Comparison of ENCODE assay signal across 1 cellular context in the genomic region with DNA sequence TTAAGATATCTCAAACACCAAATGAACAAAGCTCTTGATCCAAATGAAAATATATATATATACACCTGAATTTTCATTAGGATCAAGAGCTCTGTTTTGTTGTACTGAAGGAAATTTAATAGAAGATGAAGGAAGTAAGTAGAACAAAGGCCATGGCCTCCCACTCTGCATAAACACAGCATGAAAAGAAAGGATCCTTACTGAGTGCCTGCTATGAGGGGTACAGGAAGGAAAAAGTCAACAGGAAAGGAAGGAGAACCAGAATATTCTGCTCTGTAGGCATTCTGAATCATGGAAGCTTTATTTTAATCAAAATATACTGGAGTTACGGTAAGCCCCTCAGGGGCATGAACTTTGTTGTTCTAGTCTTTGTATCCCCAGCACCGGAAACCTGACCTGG.
TF ChIP-seq lines count a peak whose summit lies in the region.

No MANE protein-coding gene starts in this region.

TF ChIP-seq in WTC11, 78 proteins besides CTCF, POLR2A, EP300 and RAD21 (continued from another document):
- no peak for TF ChIP-seq ZSCAN18 (CRISPR knock-in tag; IDR thresholded peaks at IDR 0.05)
- TF ChIP-seq FOXP4 (CRISPR knock-in tag; IDR thresholded peaks at IDR 0.05) = no peak
- no peak for TF ChIP-seq KAT7 (CRISPR knock-in tag; IDR thresholded peaks at IDR 0.05; ENCODE audit: borderline replicate concordance)
- TF ChIP-seq GTF2I (CRISPR knock-in tag; conservative IDR thresholded peaks at IDR 0.05) = no peak
- TF ChIP-seq, protein P1, sequence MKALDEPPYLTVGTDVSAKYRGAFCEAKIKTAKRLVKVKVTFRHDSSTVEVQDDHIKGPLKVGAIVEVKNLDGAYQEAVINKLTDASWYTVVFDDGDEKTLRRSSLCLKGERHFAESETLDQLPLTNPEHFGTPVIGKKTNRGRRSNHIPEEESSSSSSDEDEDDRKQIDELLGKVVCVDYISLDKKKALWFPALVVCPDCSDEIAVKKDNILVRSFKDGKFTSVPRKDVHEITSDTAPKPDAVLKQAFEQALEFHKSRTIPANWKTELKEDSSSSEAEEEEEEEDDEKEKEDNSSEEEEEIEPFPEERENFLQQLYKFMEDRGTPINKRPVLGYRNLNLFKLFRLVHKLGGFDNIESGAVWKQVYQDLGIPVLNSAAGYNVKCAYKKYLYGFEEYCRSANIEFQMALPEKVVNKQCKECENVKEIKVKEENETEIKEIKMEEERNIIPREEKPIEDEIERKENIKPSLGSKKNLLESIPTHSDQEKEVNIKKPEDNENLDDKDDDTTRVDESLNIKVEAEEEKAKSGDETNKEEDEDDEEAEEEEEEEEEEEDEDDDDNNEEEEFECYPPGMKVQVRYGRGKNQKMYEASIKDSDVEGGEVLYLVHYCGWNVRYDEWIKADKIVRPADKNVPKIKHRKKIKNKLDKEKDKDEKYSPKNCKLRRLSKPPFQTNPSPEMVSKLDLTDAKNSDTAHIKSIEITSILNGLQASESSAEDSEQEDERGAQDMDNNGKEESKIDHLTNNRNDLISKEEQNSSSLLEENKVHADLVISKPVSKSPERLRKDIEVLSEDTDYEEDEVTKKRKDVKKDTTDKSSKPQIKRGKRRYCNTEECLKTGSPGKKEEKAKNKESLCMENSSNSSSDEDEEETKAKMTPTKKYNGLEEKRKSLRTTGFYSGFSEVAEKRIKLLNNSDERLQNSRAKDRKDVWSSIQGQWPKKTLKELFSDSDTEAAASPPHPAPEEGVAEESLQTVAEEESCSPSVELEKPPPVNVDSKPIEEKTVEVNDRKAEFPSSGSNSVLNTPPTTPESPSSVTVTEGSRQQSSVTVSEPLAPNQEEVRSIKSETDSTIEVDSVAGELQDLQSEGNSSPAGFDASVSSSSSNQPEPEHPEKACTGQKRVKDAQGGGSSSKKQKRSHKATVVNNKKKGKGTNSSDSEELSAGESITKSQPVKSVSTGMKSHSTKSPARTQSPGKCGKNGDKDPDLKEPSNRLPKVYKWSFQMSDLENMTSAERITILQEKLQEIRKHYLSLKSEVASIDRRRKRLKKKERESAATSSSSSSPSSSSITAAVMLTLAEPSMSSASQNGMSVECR (CRISPR knock-in tag; IDR thresholded peaks at IDR 0.05; ENCODE audit: borderline replicate concordance) = no peak
- TF ChIP-seq, protein P2, sequence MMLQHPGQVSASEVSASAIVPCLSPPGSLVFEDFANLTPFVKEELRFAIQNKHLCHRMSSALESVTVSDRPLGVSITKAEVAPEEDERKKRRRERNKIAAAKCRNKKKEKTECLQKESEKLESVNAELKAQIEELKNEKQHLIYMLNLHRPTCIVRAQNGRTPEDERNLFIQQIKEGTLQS (CRISPR knock-in tag; conservative IDR thresholded peaks at IDR 0.05) = no peak
